In the genomic region with DNA sequence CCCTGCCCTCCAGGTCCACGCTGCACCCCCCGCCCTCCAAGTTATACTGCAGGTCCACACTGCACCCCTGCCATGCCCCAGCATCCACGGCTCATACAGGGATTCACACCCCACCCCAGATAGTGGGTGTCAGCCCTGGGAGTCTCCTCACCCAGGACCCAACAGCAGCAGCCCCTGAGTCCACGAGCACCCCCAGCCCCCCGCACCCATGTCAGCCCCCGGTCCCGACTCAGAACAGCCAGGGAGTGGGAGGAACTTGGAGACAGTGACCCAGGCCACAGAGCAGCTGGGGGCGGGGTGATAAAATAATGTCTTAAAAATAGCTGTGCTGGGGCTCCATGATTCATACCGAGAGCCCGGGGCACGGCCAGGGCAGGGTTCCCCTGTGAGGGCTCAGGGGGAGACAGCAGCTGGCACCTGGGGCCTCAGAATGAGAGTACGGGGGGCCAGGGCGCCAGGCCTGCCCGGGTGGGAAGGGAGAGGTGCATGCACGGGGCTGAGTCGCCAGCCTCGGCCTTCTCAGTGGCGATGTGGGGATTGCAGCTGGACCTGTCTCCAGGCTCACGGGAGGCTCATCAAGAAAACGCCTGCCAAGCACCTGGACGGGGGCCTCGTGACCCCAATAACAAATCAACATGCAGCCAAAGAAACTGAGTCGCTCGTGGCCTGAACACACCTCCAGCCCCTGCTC, we compare ENCODE assay signal across 10 cellular contexts. TPM values are rescaled to one million over a fixed set of nuclear protein-coding genes. Genes with fewer than 3 reads are reported as not detected.
A peak's percentile ranks its signal among the peaks of the same experiment; 100 is the strongest.
DNase-seq lines count a peak whose midpoint lies in the region; ATAC-seq, FAIRE-seq and TF ChIP-seq lines count a peak whose summit lies in the region.
"Had no signal": no experiment of that assay in that cellular context is flagged by ENCODE, and none has a peak within 500 bp of the region (broad histone marks: within the 10 kb centered on the region; RNA-seq: fewer than 3 reads in every experiment).

No MANE protein-coding gene starts in this region.

- TF ChIP-seq EP300 in HepG2 (IDR thresholded peaks at IDR 0.05; ENCODE audit: low read depth in 2 of 2, low read length in 2 of 2) (no peak), HepG2 (CRISPR knock-in tag; IDR thresholded peaks at IDR 0.05; ENCODE audit: borderline replicate concordance) (no peak)

- CTCF ChIA-PET in HepG2 (lab: Yijun Ruan, JAX; ENCODE audit: low intra/inter-chr PET ratio, low total read pairs) = no interaction called here

- no peak for TF ChIP-seq RAD21 in HepG2 (CRISPR knock-in tag; IDR thresholded peaks at IDR 0.05)

- ATAC-seq in right lobe of liver (peak in 1 of 4 donors; percentile 11), HepG2 (no peak), HG03354 (IDR thresholded peaks at IDR 0.05; ENCODE audit: poor library complexity, severe bottlenecking, unreplicated experiment) (peak; percentile 58), GM18870 (IDR thresholded peaks at IDR 0.05; ENCODE audit: unreplicated experiment) (no peak)

- H3K27ac Mint-ChIP-seq in stimulated activated naive CD8-positive, alpha-beta T cell treated with anti-CD3 and anti-CD28 coated beads, Interleukin-15, Interleukin-2, amounts not matched to agents 100 ng/mL and 50 ng/mL, for 24 hours = peak overlapping the region; percentile 92

- H3K9me3 Mint-ChIP-seq in stimulated activated naive CD8-positive, alpha-beta T cell treated with anti-CD3 and anti-CD28 coated beads, Interleukin-15, Interleukin-2, amounts not matched to agents 100 ng/mL and 50 ng/mL, for 24 hours = no peaks in the 10 kb centered on the region

- H3K4me1 ChIP-seq in right lobe of liver = no peaks in the 10 kb centered on the region
- peaks cover 61% of the 10 kb centered on the region for H3K4me1 ChIP-seq in HepG2 (ENCODE audit: insufficient read depth, low read length)
- H3K4me1 ChIP-seq in kidney (ENCODE audit: control insufficient read depth in 1 of 2, insufficient read depth in 1 of 2, low read depth in 1 of 2, low read length in 2 of 2) = peaks cover 0 to 5% of the 10 kb centered on the region in 2 donors

- H3K27ac ChIP-seq in right lobe of liver = no peak overlapping the region
- H3K27ac ChIP-seq in HepG2 (ENCODE audit: extremely low read length, insufficient read depth, low read length) = no peak overlapping the region
- no peak overlapping the region for H3K27ac ChIP-seq in kidney (ENCODE audit: low read depth in 2 of 2, low read length in 2 of 2)

- no TSS peak for BruUV-seq in HepG2 (replicated peaks; lab: Mats Ljungman, UMichigan)

- H3K4me1 Mint-ChIP-seq in stimulated activated naive CD8-positive, alpha-beta T cell treated with anti-CD3 and anti-CD28 coated beads, Interleukin-15, Interleukin-2, amounts not matched to agents 100 ng/mL and 50 ng/mL, for 24 hours (ENCODE audit: low read depth) = peaks cover 75% of the 10 kb centered on the region

- H3K4me3 Mint-ChIP-seq in stimulated activated naive CD8-positive, alpha-beta T cell treated with anti-CD3 and anti-CD28 coated beads, Interleukin-15, Interleukin-2, amounts not matched to agents 100 ng/mL and 50 ng/mL, for 24 hours = peak overlapping the region; percentile 77

- no peaks in the 10 kb centered on the region for H3K79me2 ChIP-seq in HepG2 (ENCODE audit: insufficient read depth, low read length)

- TF ChIP-seq CTCF in right lobe of liver (IDR thresholded peaks at IDR 0.05) = no peak
- TF ChIP-seq CTCF in HepG2 (CRISPR knock-in tag; IDR thresholded peaks at IDR 0.05) = no peak
- no peak for TF ChIP-seq CTCF in kidney (IDR thresholded peaks at IDR 0.05; ENCODE audit: borderline replicate concordance, extremely low read depth, insufficient read depth)

- in situ Hi-C loops in HepG2 (cut with HindIII; ENCODE audit: extremely low pct_ligation_motif_present, low pct_unique_long_range_greater_than_20kb) = no loop called here

- H3K9ac ChIP-seq in HepG2 (ENCODE audit: insufficient read depth, low read depth, low read length) = no peak overlapping the region
- no peak overlapping the region for H3K9ac ChIP-seq in kidney (ENCODE audit: low read length in 2 of 2)

- H3K4me2 ChIP-seq in HepG2 (ENCODE audit: low read depth, low read length) = no peak overlapping the region

- POLR2A ChIA-PET in HepG2 (lab: Yijun Ruan, JAX) = interaction anchor here (3.3 to 4.2 kb wide), 2 partner anchors 24 to 32 kb away, joined by 24 to 28 read pairs; no protein-coding TSS in a partner anchor

- H3K27me3 ChIP-seq in right lobe of liver (no peaks in the 10 kb centered on the region), HepG2 (ENCODE audit: control insufficient read depth in 1 of 2, insufficient read depth in 2 of 2, low read length in 2 of 2) (no peaks in the 10 kb centered on the region)

- no peaks in the 10 kb centered on the region for H4K20me1 ChIP-seq in HepG2 (ENCODE audit: insufficient read depth, low read length)

- no peaks in the 10 kb centered on the region for H3K36me3 ChIP-seq in right lobe of liver
- no peaks in the 10 kb centered on the region for H3K36me3 ChIP-seq in HepG2 (replicated peaks in 1 of 2; ENCODE audit: control insufficient read depth in 1 of 2, insufficient read depth in 2 of 2, low read length in 2 of 2)
- no peaks in the 10 kb centered on the region for H3K36me3 ChIP-seq in kidney (ENCODE audit: control insufficient read depth in 1 of 2, insufficient read depth in 2 of 2, low read length in 2 of 2)

- no peak for FAIRE-seq in HepG2 (lab: Jason Lieb, UNC)
- FAIRE-seq in kidney (lab: Jason Lieb, UNC) = no peak

- no peak overlapping the region for H3K4me3 ChIP-seq in right lobe of liver
- H3K4me3 ChIP-seq in HepG2 (replicated peaks in 1 of 3; ENCODE audit: insufficient read depth in 1 of 3, low read depth in 2 of 3, low read length in 3 of 3) = no peak overlapping the region
- no peak overlapping the region for H3K4me3 ChIP-seq in kidney (ENCODE audit: low read length in 2 of 2)

- H3K9me3 ChIP-seq in right lobe of liver (no peaks in the 10 kb centered on the region), HepG2 (ENCODE audit: low read length) (no peaks in the 10 kb centered on the region), kidney (ENCODE audit: control insufficient read depth in 1 of 2, low read length in 2 of 2) (no peaks in the 10 kb centered on the region)
- H3K9me3 ChIP-seq: Caco-2 had no signal

- no peaks in the 10 kb centered on the region for H3K27me3 Mint-ChIP-seq in stimulated activated naive CD8-positive, alpha-beta T cell treated with anti-CD3 and anti-CD28 coated beads, Interleukin-15, Interleukin-2, amounts not matched to agents 100 ng/mL and 50 ng/mL, for 24 hours

- no peak for TF ChIP-seq POLR2A in right lobe of liver (IDR thresholded peaks at IDR 0.05)
- TF ChIP-seq POLR2A in HepG2 (IDR thresholded peaks at IDR 0.05; ENCODE audit: insufficient read depth in 1 of 2, low read depth in 2 of 2, low read length in 2 of 2) = no peak

- H2AFZ ChIP-seq in HepG2 (ENCODE audit: low read length) = no peak overlapping the region

- intact Hi-C loops in right lobe of liver (cut with DNase I) (no loop called here), HepG2 (cut with micrococcal nuclease; ENCODE audit: unreplicated experiment) (no loop called here), kidney (cut with DNase I) (no loop called here)

- H3K36me3 Mint-ChIP-seq in stimulated activated naive CD8-positive, alpha-beta T cell treated with anti-CD3 and anti-CD28 coated beads, Interleukin-15, Interleukin-2, amounts not matched to agents 100 ng/mL and 50 ng/mL, for 24 hours (ENCODE audit: low read depth) = peaks cover 8% of the 10 kb centered on the region

- DNase-seq in right lobe of liver = peak; percentile 28 to 55 (median 45)
- DNase-seq in HepG2 (ENCODE audit: low spot score) = no peak
- peak; percentile 72 to 79 for DNase-seq in activated CD4-positive, alpha-beta T cell treated with anti-CD3 and anti-CD28 coated beads, Interleukin-2, amount 50 U/mL, for 48 hours
- DNase-seq in kidney = peak; percentile 64
- DNase-seq in HPDE6-E6E7 (ENCODE audit: extremely low spot score) = no peak

- WGBS in right lobe of liver (ENCODE audit: insufficient coverage, low coverage, low lambda C conversion rate, missing lambda C conversion rate) = 40% methylated on average over 11 of the region's 24 CpGs
- 93% methylated on average over 14 of the region's 24 CpGs for WGBS in HepG2 (ENCODE audit: low lambda C conversion rate)

RNA-seq across cellular contexts. Expression of a gene that starts 29.8 kb away (rescaled TPM):
- total RNA-seq in right lobe of liver (1 to 10 TPM; 1.4 to 4.2 (median 2.7) TPM), HepG2 (2016; rRNA removed; fragmentation: Illumina TruSeq; extraction: Trizol) (18.3 and 24.6 TPM in 2 replicates), kidney (48.2 TPM)
- 23.5 and 25.0 TPM in 2 replicates for total RNA-seq in HepG2 (2016; cell fraction: cytosol; rRNA removed; fragmentation: Illumina TruSeq; extraction: Trizol; ENCODE audit: low read depth)
- total RNA-seq in HepG2 (2016; cell fraction: insoluble cytoplasmic fraction; rRNA removed; fragmentation: Illumina TruSeq; extraction: Trizol) = 16.6 and 27.2 TPM in 2 replicates
- total RNA-seq in HepG2 (2016; cell fraction: membrane; rRNA removed; fragmentation: Illumina TruSeq; extraction: Trizol) = 46.3 and 47.4 TPM in 2 replicates
- total RNA-seq in HepG2 (2016; cell fraction: nucleus; rRNA removed; fragmentation: Illumina TruSeq; extraction: Trizol) = 13.2 TPM in 2 replicates
- polyA plus RNA-seq in HepG2 (2011; rRNA removed) (10.5 and 15.0 TPM in 2 replicates), kidney (ENCODE audit: insufficient read depth, low read depth, low replicate concordance) (36.4 TPM)
- polyA plus RNA-seq in HepG2 (2011; cell fraction: cytosol; rRNA removed) = 11.8 and 14.5 TPM in 2 replicates
- 19.8 and 24.0 TPM in 2 replicates for polyA plus RNA-seq in HepG2 (2011; cell fraction: nucleus; rRNA removed)
- polyA plus RNA-seq in HepG2 (2012) = 15.3 and 21.4 TPM in 2 replicates
- polyA plus RNA-seq in HepG2 (2016; cell fraction: cytosol; fragmentation: Illumina TruSeq; extraction: Trizol; ENCODE audit: low read depth) = 24.2 and 28.1 TPM in 2 replicates
- polyA plus RNA-seq in HepG2 (2016; cell fraction: insoluble cytoplasmic fraction; fragmentation: Illumina TruSeq; extraction: Trizol; ENCODE audit: low read depth) = 17.0 and 28.9 TPM in 2 replicates
- polyA plus RNA-seq in HepG2 (2016; cell fraction: membrane; fragmentation: Illumina TruSeq; extraction: Trizol; ENCODE audit: low read depth) = 45.2 and 45.4 TPM in 2 replicates
- polyA plus RNA-seq in HepG2 (2016; cell fraction: nucleus; fragmentation: Illumina TruSeq; extraction: Trizol; ENCODE audit: insufficient read depth, low read depth) = 26.8 and 30.8 TPM in 2 replicates
- polyA minus RNA-seq in HepG2 (2011; rRNA and poly(A)+ RNA removed; ENCODE audit: low replicate concordance) = 3.5 and 14.9 TPM in 2 replicates
- 7.5 and 11.2 TPM in 2 replicates for polyA minus RNA-seq in HepG2 (2011; cell fraction: cytosol; rRNA and poly(A)+ RNA removed)
- polyA minus RNA-seq in HepG2 (2011; cell fraction: nucleus; rRNA and poly(A)+ RNA removed) = 5.2 and 7.6 TPM in 2 replicates

RNA-seq across cellular contexts. Expression of a gene that starts 48.3 kb away (rescaled TPM):
- total RNA-seq in right lobe of liver = 10 to 100 TPM; 15.6 to 38.3 (median 28.3) TPM
- total RNA-seq in HepG2 (2016; rRNA removed; fragmentation: Illumina TruSeq; extraction: Trizol) = 28.2 and 31.6 TPM in 2 replicates
- 7.8 and 8.0 TPM in 2 replicates for total RNA-seq in HepG2 (2016; cell fraction: cytosol; rRNA removed; fragmentation: Illumina TruSeq; extraction: Trizol; ENCODE audit: low read depth)
- total RNA-seq in HepG2 (2016; cell fraction: insoluble cytoplasmic fraction; rRNA removed; fragmentation: Illumina TruSeq; extraction: Trizol) = 27.8 and 31.5 TPM in 2 replicates
- total RNA-seq in HepG2 (2016; cell fraction: membrane; rRNA removed; fragmentation: Illumina TruSeq; extraction: Trizol) = 18.9 and 22.1 TPM in 2 replicates
- total RNA-seq in HepG2 (2016; cell fraction: nucleus; rRNA removed; fragmentation: Illumina TruSeq; extraction: Trizol) = 26.6 and 28.2 TPM in 2 replicates
- polyA plus RNA-seq in HepG2 (2011; rRNA removed) = 35.2 and 44.4 TPM in 2 replicates
- polyA plus RNA-seq in HepG2 (2011; cell fraction: cytosol; rRNA removed) = 32.6 and 49.3 TPM in 2 replicates
- polyA plus RNA-seq in HepG2 (2011; cell fraction: nucleus; rRNA removed) = 186 and 201 TPM in 2 replicates
- 33.0 and 39.4 TPM in 2 replicates for polyA plus RNA-seq in HepG2 (2012)
- polyA plus RNA-seq in HepG2 (2016; cell fraction: cytosol; fragmentation: Illumina TruSeq; extraction: Trizol; ENCODE audit: low read depth) = 13.8 and 16.4 TPM in 2 replicates
- 49.1 and 51.2 TPM in 2 replicates for polyA plus RNA-seq in HepG2 (2016; cell fraction: insoluble cytoplasmic fraction; fragmentation: Illumina TruSeq; extraction: Trizol; ENCODE audit: low read depth)
- polyA plus RNA-seq in HepG2 (2016; cell fraction: membrane; fragmentation: Illumina TruSeq; extraction: Trizol; ENCODE audit: low read depth) = 21.9 and 26.3 TPM in 2 replicates
- 111 and 112 TPM in 2 replicates for polyA plus RNA-seq in HepG2 (2016; cell fraction: nucleus; fragmentation: Illumina TruSeq; extraction: Trizol; ENCODE audit: insufficient read depth, low read depth)
- polyA minus RNA-seq in HepG2 (2011; rRNA and poly(A)+ RNA removed; ENCODE audit: low replicate concordance) = 16.3 and 17.4 TPM in 2 replicates
- 9.7 and 12.6 TPM in 2 replicates for polyA minus RNA-seq in HepG2 (2011; cell fraction: cytosol; rRNA and poly(A)+ RNA removed)
- polyA minus RNA-seq in HepG2 (2011; cell fraction: nucleus; rRNA and poly(A)+ RNA removed) = 19.2 and 26.4 TPM in 2 replicates
- 44.8 TPM for total RNA-seq in kidney
- polyA plus RNA-seq in kidney (ENCODE audit: insufficient read depth, low read depth, low replicate concordance) = 80.8 TPM

RNA-seq across cellular contexts. Expression of a gene that starts 50.7 kb away (rescaled TPM):
- total RNA-seq in right lobe of liver (1 to 10 TPM; 3.2 to 6.5 (median 4.0) TPM), HepG2 (2016; rRNA removed; fragmentation: Illumina TruSeq; extraction: Trizol) (6.5 and 11.5 TPM in 2 replicates), kidney (14.7 TPM)
- total RNA-seq in HepG2 (2016; cell fraction: cytosol; rRNA removed; fragmentation: Illumina TruSeq; extraction: Trizol; ENCODE audit: low read depth) = 2.6 and 3.0 TPM in 2 replicates
- 7.4 and 15.2 TPM in 2 replicates for total RNA-seq in HepG2 (2016; cell fraction: insoluble cytoplasmic fraction; rRNA removed; fragmentation: Illumina TruSeq; extraction: Trizol)
- 7.6 and 8.2 TPM in 2 replicates for total RNA-seq in HepG2 (2016; cell fraction: membrane; rRNA removed; fragmentation: Illumina TruSeq; extraction: Trizol)
- total RNA-seq in HepG2 (2016; cell fraction: nucleus; rRNA removed; fragmentation: Illumina TruSeq; extraction: Trizol) = 21.5 and 23.4 TPM in 2 replicates
- polyA plus RNA-seq in HepG2 (2011; rRNA removed) (21.0 and 21.7 TPM in 2 replicates), kidney (ENCODE audit: insufficient read depth, low read depth, low replicate concordance) (4.8 TPM)
- 12.5 and 14.3 TPM in 2 replicates for polyA plus RNA-seq in HepG2 (2011; cell fraction: cytosol; rRNA removed)
- 59.5 and 79.7 TPM in 2 replicates for polyA plus RNA-seq in HepG2 (2011; cell fraction: nucleus; rRNA removed)
- 14.5 and 16.2 TPM in 2 replicates for polyA plus RNA-seq in HepG2 (2012)
- 2.2 and 2.3 TPM in 2 replicates for polyA plus RNA-seq in HepG2 (2016; cell fraction: cytosol; fragmentation: Illumina TruSeq; extraction: Trizol; ENCODE audit: low read depth)
- 11.0 and 11.3 TPM in 2 replicates for polyA plus RNA-seq in HepG2 (2016; cell fraction: insoluble cytoplasmic fraction; fragmentation: Illumina TruSeq; extraction: Trizol; ENCODE audit: low read depth)
- 3.6 and 3.8 TPM in 2 replicates for polyA plus RNA-seq in HepG2 (2016; cell fraction: membrane; fragmentation: Illumina TruSeq; extraction: Trizol; ENCODE audit: low read depth)
- 32.8 and 35.0 TPM in 2 replicates for polyA plus RNA-seq in HepG2 (2016; cell fraction: nucleus; fragmentation: Illumina TruSeq; extraction: Trizol; ENCODE audit: insufficient read depth, low read depth)
- polyA minus RNA-seq in HepG2 (2011; rRNA and poly(A)+ RNA removed; ENCODE audit: low replicate concordance) = 12.8 and 23.5 TPM in 2 replicates
- polyA minus RNA-seq in HepG2 (2011; cell fraction: cytosol; rRNA and poly(A)+ RNA removed) = 3.6 and 5.4 TPM in 2 replicates
- polyA minus RNA-seq in HepG2 (2011; cell fraction: nucleus; rRNA and poly(A)+ RNA removed) = 50.6 and 61.9 TPM in 2 replicates

RNA-seq across cellular contexts. Expression of a gene that starts 58.3 kb away (rescaled TPM):
- not detected for total RNA-seq in right lobe of liver
- 11.7 and 31.7 TPM in 2 replicates for total RNA-seq in HepG2 (2016; rRNA removed; fragmentation: Illumina TruSeq; extraction: Trizol)
- total RNA-seq in HepG2 (2016; cell fraction: cytosol; rRNA removed; fragmentation: Illumina TruSeq; extraction: Trizol; ENCODE audit: low read depth) = 6.8 and 8.3 TPM in 2 replicates
- total RNA-seq in HepG2 (2016; cell fraction: insoluble cytoplasmic fraction; rRNA removed; fragmentation: Illumina TruSeq; extraction: Trizol) = 10.2 and 31.7 TPM in 2 replicates
- total RNA-seq in HepG2 (2016; cell fraction: membrane; rRNA removed; fragmentation: Illumina TruSeq; extraction: Trizol) = 10.9 and 11.0 TPM in 2 replicates
- 35.8 and 47.0 TPM in 2 replicates for total RNA-seq in HepG2 (2016; cell fraction: nucleus; rRNA removed; fragmentation: Illumina TruSeq; extraction: Trizol)
- 19.5 and 32.7 TPM in 2 replicates for polyA plus RNA-seq in HepG2 (2011; rRNA removed)
- 9.5 and 22.3 TPM in 2 replicates for polyA plus RNA-seq in HepG2 (2011; cell fraction: cytosol; rRNA removed)
- polyA plus RNA-seq in HepG2 (2011; cell fraction: nucleus; rRNA removed) = 171 and 205 TPM in 2 replicates
- polyA plus RNA-seq in HepG2 (2012) = 20.0 and 28.3 TPM in 2 replicates
- 5.5 and 6.2 TPM in 2 replicates for polyA plus RNA-seq in HepG2 (2016; cell fraction: cytosol; fragmentation: Illumina TruSeq; extraction: Trizol; ENCODE audit: low read depth)
- polyA plus RNA-seq in HepG2 (2016; cell fraction: insoluble cytoplasmic fraction; fragmentation: Illumina TruSeq; extraction: Trizol; ENCODE audit: low read depth) = 14.3 and 20.7 TPM in 2 replicates
- 8.5 and 9.6 TPM in 2 replicates for polyA plus RNA-seq in HepG2 (2016; cell fraction: membrane; fragmentation: Illumina TruSeq; extraction: Trizol; ENCODE audit: low read depth)
- 135 and 137 TPM in 2 replicates for polyA plus RNA-seq in HepG2 (2016; cell fraction: nucleus; fragmentation: Illumina TruSeq; extraction: Trizol; ENCODE audit: insufficient read depth, low read depth)
- 66.3 TPM in 1 of 2 replicates, not detected in the other for polyA minus RNA-seq in HepG2 (2011; rRNA and poly(A)+ RNA removed; ENCODE audit: low replicate concordance)
- 26.5 and 32.3 TPM in 2 replicates for polyA minus RNA-seq in HepG2 (2011; cell fraction: cytosol; rRNA and poly(A)+ RNA removed)
- 88.4 and 113 TPM in 2 replicates for polyA minus RNA-seq in HepG2 (2011; cell fraction: nucleus; rRNA and poly(A)+ RNA removed)
- total RNA-seq in kidney = 0.13 TPM
- polyA plus RNA-seq in kidney (ENCODE audit: insufficient read depth, low read depth, low replicate concordance) = 0.17 TPM
- total RNA-seq: pulmonary artery endothelial cell had no signal

Comparison
In these comparisons a context has a peak if more than half of its experiments do, and no peak if none do; other contexts are left out.
1. DNase-seq: peak in right lobe of liver (3 of 3), activated CD4-positive, alpha-beta T cell treated with anti-CD3 and anti-CD28 coated beads, Interleukin-2, amount 50 U/mL, for 48 hours (2 of 2) and kidney (single experiment); none in HepG2 (single experiment) and HPDE6-E6E7 (single experiment).